In the genomic region with DNA sequence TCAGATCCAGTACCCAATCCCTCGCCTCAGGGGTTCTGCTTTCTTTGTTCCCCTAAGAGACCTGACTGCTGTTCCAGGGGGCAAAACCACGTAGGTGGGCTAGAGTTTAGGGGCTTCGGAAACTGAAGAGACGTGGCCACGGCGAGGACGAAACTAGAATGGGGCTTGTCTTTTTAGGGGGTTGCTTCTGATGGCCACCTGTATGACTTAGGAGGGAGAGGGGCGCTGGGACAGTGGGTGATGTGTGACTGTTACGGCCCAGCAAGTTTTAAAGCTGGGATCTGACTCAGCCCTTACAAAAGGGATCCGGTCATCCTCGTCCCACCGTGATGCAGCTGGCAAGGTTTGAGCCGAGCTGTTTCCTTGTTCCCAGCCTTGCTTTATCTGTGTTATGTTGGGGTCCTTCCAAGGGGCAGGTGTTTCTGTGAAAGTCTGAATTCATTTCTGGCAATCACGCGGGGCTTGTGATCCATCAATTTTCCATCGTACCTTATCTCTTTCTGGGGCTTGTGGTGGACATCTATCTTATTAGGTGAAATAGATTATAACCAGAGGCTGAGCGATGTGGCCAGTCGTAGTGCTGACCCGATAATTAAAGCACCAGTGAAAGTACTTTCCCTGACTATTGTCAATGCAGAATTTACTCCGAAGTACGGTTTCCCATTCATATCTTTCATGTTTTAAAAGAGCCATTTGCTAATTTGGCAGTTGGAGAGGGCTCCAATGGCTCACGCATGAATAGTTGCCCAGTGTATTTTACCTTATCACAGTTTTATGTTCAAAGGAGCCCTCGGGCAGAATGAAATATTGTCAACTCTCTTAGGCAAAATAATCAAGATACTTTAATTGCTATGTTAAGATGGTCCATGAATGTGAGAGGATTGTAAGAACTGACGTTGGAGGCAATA, we compare ENCODE assay signal across 8 cellular contexts. TPM values are rescaled to one million over a fixed set of nuclear protein-coding genes. Genes with fewer than 3 reads are reported as not detected.
A peak's percentile ranks its signal among the peaks of the same experiment; 100 is the strongest.
DNase-seq lines count a peak whose midpoint lies in the region; ATAC-seq and TF ChIP-seq lines count a peak whose summit lies in the region.

No MANE protein-coding gene starts in this region.

- peak overlapping the region; percentile 24 for H3K4me3 Mint-ChIP-seq in T-helper 1 cell treated with Interleukin-12 subunit alpha and Interleukin-12 subunit beta and Interleukin-4 antibody, amounts not matched to agents 30 μg/mL and 1 μg/mL, for 36 hours
- peak overlapping the region; percentile 46 for H3K4me3 Mint-ChIP-seq in activated CD4-positive, alpha-beta memory T cell treated with anti-CD3 and anti-CD28 coated beads, Interleukin-2, amount 10 ng/mL, durations not matched to agents 7 days and 5 days

- CTCF ChIA-PET in activated CD4-positive, alpha-beta memory T cell treated with anti-CD3 and anti-CD28 coated beads, Interleukin-2, amount 10 ng/mL, durations not matched to agents 7 days and 5 days (lab: Charles Lee), result interaction anchor here (1.4 kb wide), 1 partner anchor 14 kb away, joined by 3 read pairs; no protein-coding TSS in a partner anchor

- peaks cover 82% of the 10 kb centered on the region for H3K27me3 Mint-ChIP-seq in T-helper 1 cell treated with Interleukin-12 subunit alpha and Interleukin-12 subunit beta and Interleukin-4 antibody, amounts not matched to agents 30 μg/mL and 1 μg/mL, for 36 hours (ENCODE audit: low read depth)
- H3K27me3 Mint-ChIP-seq in activated CD4-positive, alpha-beta memory T cell treated with anti-CD3 and anti-CD28 coated beads, Interleukin-2, amount 10 ng/mL, durations not matched to agents 7 days and 5 days, result peaks cover 75% of the 10 kb centered on the region

- intact Hi-C loops in left ventricle myocardium superior (cut with micrococcal nuclease), result no loop called here

- no peak overlapping the region for H3K27ac Mint-ChIP-seq in T-helper 1 cell treated with Interleukin-12 subunit alpha and Interleukin-12 subunit beta and Interleukin-4 antibody, amounts not matched to agents 30 μg/mL and 1 μg/mL, for 36 hours
- H3K27ac Mint-ChIP-seq in activated CD4-positive, alpha-beta memory T cell treated with anti-CD3 and anti-CD28 coated beads, Interleukin-2, amount 10 ng/mL, durations not matched to agents 7 days and 5 days, result no peak overlapping the region

- TF ChIP-seq CTCF in GM20000 (IDR thresholded peaks at IDR 0.05; ENCODE audit: extremely low read depth, missing control alignments), result no peak

- H3K36me3 Mint-ChIP-seq in T-helper 1 cell treated with Interleukin-12 subunit alpha and Interleukin-12 subunit beta and Interleukin-4 antibody, amounts not matched to agents 30 μg/mL and 1 μg/mL, for 36 hours (ENCODE audit: low read depth), result no peaks in the 10 kb centered on the region
- no peaks in the 10 kb centered on the region for H3K36me3 Mint-ChIP-seq in activated CD4-positive, alpha-beta memory T cell treated with anti-CD3 and anti-CD28 coated beads, Interleukin-2, amount 10 ng/mL, durations not matched to agents 7 days and 5 days (ENCODE audit: low read depth)

- DNase-seq in T-helper 1 cell, result no peak
- no peak for DNase-seq in activated CD4-positive, alpha-beta memory T cell treated with anti-CD3 and anti-CD28 coated beads, Interleukin-2, amount 10 ng/mL, durations not matched to agents 7 days and 5 days
- DNase-seq in left ventricle myocardium superior, result peak; percentile 23
- DNase-seq in renal cortical epithelial cell (ENCODE audit: low read depth), result peak; percentile 70
- DNase-seq in HUDEP-2 (lab: John Stamatoyannopoulos, UW; ENCODE audit: unreplicated experiment in 76 of 76), result no peak
- DNase-seq in GM20000 (ENCODE audit: low spot score), result no peak

- no peaks in the 10 kb centered on the region for H3K9me3 Mint-ChIP-seq in T-helper 1 cell treated with Interleukin-12 subunit alpha and Interleukin-12 subunit beta and Interleukin-4 antibody, amounts not matched to agents 30 μg/mL and 1 μg/mL, for 36 hours
- no peaks in the 10 kb centered on the region for H3K9me3 Mint-ChIP-seq in activated CD4-positive, alpha-beta memory T cell treated with anti-CD3 and anti-CD28 coated beads, Interleukin-2, amount 10 ng/mL, durations not matched to agents 7 days and 5 days

- POLR2A ChIA-PET in activated CD4-positive, alpha-beta memory T cell treated with anti-CD3 and anti-CD28 coated beads, Interleukin-2, amount 10 ng/mL, durations not matched to agents 7 days and 5 days (lab: Charles Lee), result no interaction called here

- H3K4me1 Mint-ChIP-seq in T-helper 1 cell treated with Interleukin-12 subunit alpha and Interleukin-12 subunit beta and Interleukin-4 antibody, amounts not matched to agents 30 μg/mL and 1 μg/mL, for 36 hours (ENCODE audit: low read depth), result peaks cover 4% of the 10 kb centered on the region
- H3K4me1 Mint-ChIP-seq in activated CD4-positive, alpha-beta memory T cell treated with anti-CD3 and anti-CD28 coated beads, Interleukin-2, amount 10 ng/mL, durations not matched to agents 7 days and 5 days, result peaks cover 21% of the 10 kb centered on the region

- ATAC-seq in left ventricle myocardium superior (peak; percentile 32), HG02571 (IDR thresholded peaks at IDR 0.05; ENCODE audit: unreplicated experiment) (no peak)

RNA-seq across cellular contexts. Expression of a gene that starts 0.9 kb away (rescaled TPM):
- total RNA-seq in activated CD4-positive, alpha-beta memory T cell treated with anti-CD3 and anti-CD28 coated beads, Interleukin-2, amount 10 ng/mL, durations not matched to agents 7 days and 5 days, result under 1 TPM; 0.65 to 0.83 TPM
- total RNA-seq in left ventricle myocardium superior (20.0 TPM), renal cortical epithelial cell (217 and 255 TPM in 2 replicates)

Comparison
In these comparisons a context has a peak if more than half of its experiments do, and no peak if none do; other contexts are left out.
1. DNase-seq: peak in left ventricle myocardium superior (single experiment) and renal cortical epithelial cell (single experiment); none in T-helper 1 cell (0 of 5), activated CD4-positive, alpha-beta memory T cell treated with anti-CD3 and anti-CD28 coated beads, Interleukin-2, amount 10 ng/mL, durations not matched to agents 7 days and 5 days (single experiment), HUDEP-2 (0 of 76) and GM20000 (single experiment).
2. RNA of a gene that starts 0.9 kb away (total RNA-seq): 217 to 255 TPM in renal cortical epithelial cell; 20.0 TPM in left ventricle myocardium superior (single experiment) and 0.65 to 0.83 TPM in activated CD4-positive, alpha-beta memory T cell treated with anti-CD3 and anti-CD28 coated beads, Interleukin-2, amount 10 ng/mL, durations not matched to agents 7 days and 5 days; every median in the first group is over 10 times any median in the second.